Comparison of ENCODE assay signal across 14 cellular contexts in the genomic region with DNA sequence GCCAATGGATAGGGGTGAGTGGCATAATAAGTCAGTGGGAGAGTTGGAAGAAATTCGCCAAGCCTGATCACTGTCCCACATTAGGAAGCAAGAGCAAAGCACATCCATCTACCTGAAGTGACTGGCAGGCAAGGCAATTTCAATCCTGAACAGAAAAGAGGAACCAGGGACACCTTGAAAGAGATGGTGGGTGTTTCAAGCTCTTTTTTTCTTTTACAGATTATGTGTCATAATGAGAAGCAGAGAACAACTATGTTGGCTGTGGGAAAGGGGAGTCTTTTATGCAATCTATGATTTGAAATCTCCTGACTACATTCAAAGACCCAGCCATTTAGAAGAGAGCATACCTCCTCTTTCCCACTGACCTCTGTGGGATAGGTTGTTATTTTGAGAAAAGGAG.
A peak's percentile ranks its signal among the peaks of the same experiment; 100 is the strongest.
DNase-seq lines count a peak whose midpoint lies in the region; ATAC-seq and TF ChIP-seq lines count a peak whose summit lies in the region.
"Had no signal": no experiment of that assay in that cellular context is flagged by ENCODE, and none has a peak within 500 bp of the region (broad histone marks: within the 10 kb centered on the region; RNA-seq: fewer than 3 reads in every experiment).

No MANE protein-coding gene starts in this region.

- H3K4me3 ChIP-seq in H7 (ENCODE audit: insufficient read depth, low read depth, low read length): no peak overlapping the region

- H3K27ac Mint-ChIP-seq in activated B cell treated with CpG ODN at 0.5 μM for 24 hours (no peak overlapping the region), HFFc6 (no peak overlapping the region)
- H3K27ac Mint-ChIP-seq: activated naive CD4-positive, alpha-beta T cell treated with anti-CD3 and anti-CD28 coated beads for 36 hours; T-helper 17 cell had no signal

- peaks cover 11% of the 10 kb centered on the region for H3K4me1 Mint-ChIP-seq in activated B cell treated with CpG ODN at 0.5 μM for 24 hours
- peaks cover 26% of the 10 kb centered on the region for H3K4me1 Mint-ChIP-seq in HFFc6 (ENCODE audit: low read depth)

- no peak overlapping the region for H3K4me3 Mint-ChIP-seq in activated B cell treated with CpG ODN at 0.5 μM for 24 hours
- no peak overlapping the region for H3K4me3 Mint-ChIP-seq in HFFc6
- H3K4me3 Mint-ChIP-seq: activated naive CD4-positive, alpha-beta T cell treated with anti-CD3 and anti-CD28 coated beads for 36 hours; CD14-positive monocyte; T-helper 17 cell had no signal

- H3K36me3 Mint-ChIP-seq in activated B cell treated with CpG ODN at 0.5 μM for 24 hours (ENCODE audit: low read depth): no peaks in the 10 kb centered on the region
- H3K36me3 Mint-ChIP-seq in HFFc6 (ENCODE audit: low read depth): no peaks in the 10 kb centered on the region
- H3K36me3 Mint-ChIP-seq: CD14-positive monocyte had no signal

- no peak for DNase-seq in activated B cell treated with CpG ODN at 0.5 μM for 24 hours
- no peak for DNase-seq in HFFc6
- no peak for DNase-seq in NCI-H2227 treated with DMSO at 0.1 percent for 48 hours (lab: John Stamatoyannopoulos, UW)
- no peak for DNase-seq in NCI-H1417 (lab: John Stamatoyannopoulos, UW)
- DNase-seq in H7: no peak
- DNase-seq: activated CD4-positive, alpha-beta T cell treated with anti-CD3 and anti-CD28 coated beads, Interleukin-2, amount 50 U/mL, for 48 hours; activated naive CD4-positive, alpha-beta T cell treated with anti-CD3 and anti-CD28 coated beads for 36 hours; NCI-H2081; posterior cingulate gyrus; T-helper 17 cell had no signal

- CTCF ChIA-PET in activated B cell treated with CpG ODN at 0.5 μM for 24 hours (lab: Charles Lee): no interaction called here

- ATAC-seq in GM18517 (IDR thresholded peaks at IDR 0.05; ENCODE audit: unreplicated experiment) (peak; percentile 82), GM21515 (IDR thresholded peaks at IDR 0.05; ENCODE audit: unreplicated experiment) (peak; percentile 75), HG03060 (IDR thresholded peaks at IDR 0.05; ENCODE audit: low read depth, unreplicated experiment) (peak; percentile 67), activated B cell treated with CpG ODN at 0.5 μM for 24 hours (ENCODE audit: low read depth) (peak; percentile 48)
- ATAC-seq: T-helper 17 cell had no signal

- H3K9me3 Mint-ChIP-seq in activated B cell treated with CpG ODN at 0.5 μM for 24 hours (no peaks in the 10 kb centered on the region), HFFc6 (no peaks in the 10 kb centered on the region)
- H3K9me3 Mint-ChIP-seq: activated naive CD4-positive, alpha-beta T cell treated with anti-CD3 and anti-CD28 coated beads for 36 hours; CD14-positive monocyte had no signal

- TF ChIP-seq CTCF in activated B cell treated with CpG ODN at 0.5 μM for 24 hours (IDR thresholded peaks at IDR 0.05) (no peak), HFFc6 (IDR thresholded peaks at IDR 0.05) (no peak)

- H3K27me3 ChIP-seq in H7 (ENCODE audit: control insufficient read depth, insufficient read depth, low read length): no peaks in the 10 kb centered on the region

- intact Hi-C loops in activated B cell treated with CpG ODN at 0.5 μM for 24 hours (cut with micrococcal nuclease): loop anchor here (5.0 kb wide), 1 partner anchor 74 kb away; no protein-coding TSS in a partner anchor

- H3K27me3 Mint-ChIP-seq in activated B cell treated with CpG ODN at 0.5 μM for 24 hours: no peaks in the 10 kb centered on the region
- peaks cover 13% of the 10 kb centered on the region for H3K27me3 Mint-ChIP-seq in HFFc6 (ENCODE audit: insufficient read depth)
- H3K27me3 Mint-ChIP-seq: T-helper 17 cell had no signal

- POLR2A ChIA-PET in activated B cell treated with CpG ODN at 0.5 μM for 24 hours (lab: Charles Lee): interaction anchor here (0.6 to 0.7 kb wide), 2 partner anchors 18 to 27 kb away, joined by 3 to 6 read pairs; no protein-coding TSS in a partner anchor

- no peaks in the 10 kb centered on the region for H3K36me3 ChIP-seq in H7 (replicated peaks; ENCODE audit: control insufficient read depth, insufficient read depth, low read length)
